ENCODE assay signal across 8 cellular contexts in the genomic region with DNA sequence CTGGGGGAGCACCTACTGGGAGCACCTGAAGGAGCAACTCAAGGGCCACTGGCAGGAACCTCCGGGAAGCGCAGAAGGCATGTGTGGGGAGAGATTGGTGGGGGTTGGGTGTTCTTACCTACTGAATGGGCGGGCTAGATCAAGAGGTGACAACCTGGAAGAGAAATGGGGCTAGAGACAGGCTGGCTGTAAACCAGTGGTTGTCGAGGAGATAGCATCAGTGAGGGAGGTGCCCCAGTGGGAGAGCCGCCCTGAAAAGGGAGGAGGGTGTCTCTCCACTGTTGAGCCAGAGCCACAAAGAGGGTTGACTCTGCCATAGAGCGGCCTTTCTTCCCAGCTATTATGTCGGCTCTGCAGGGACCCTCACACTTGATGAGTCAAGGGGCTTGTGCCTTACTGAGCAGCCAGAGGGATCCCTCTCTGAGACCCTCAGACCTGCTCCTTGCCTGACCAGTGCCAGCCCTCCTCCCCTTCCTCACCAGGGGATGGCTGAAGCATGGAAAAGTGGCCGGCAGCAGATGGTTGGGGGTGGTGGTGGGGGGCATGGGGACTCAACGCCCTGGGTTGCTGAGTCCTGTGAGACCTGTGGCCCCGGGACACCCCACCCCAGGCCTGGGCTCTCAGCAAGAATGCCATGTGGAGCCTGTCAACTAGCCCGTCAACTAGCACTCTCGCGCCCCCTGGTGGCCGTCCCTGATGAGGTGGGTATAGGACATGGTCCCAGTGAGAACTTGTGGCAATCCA. TPM values are rescaled to one million over a fixed set of nuclear protein-coding genes. Genes with fewer than 3 reads are reported as not detected.
DNase-seq lines count a peak whose midpoint lies in the region; ATAC-seq and TF ChIP-seq lines count a peak whose summit lies in the region.

No MANE protein-coding gene starts in this region.

- DNase-seq in AG04449 (ENCODE audit: low read depth, low spot score) (no peak), NCI-H82 (lab: John Stamatoyannopoulos, UW) (peak; percentile 83), dorsolateral prefrontal cortex (peak; percentile 84 to 97 (median 92)), lung (ENCODE audit: low spot score) (peak; percentile 94)
- peak; percentile 95 for DNase-seq in activated CD4-positive, alpha-beta memory T cell treated with anti-CD3 and anti-CD28 coated beads, Interleukin-2, amount 10 ng/mL, durations not matched to agents 7 days and 5 days
- peak; percentile 92 for DNase-seq in stimulated activated CD8-positive, alpha-beta memory T cell treated with anti-CD3 and anti-CD28 coated beads, Interleukin-12 subunit alpha, Interleukin-12 subunit beta, amount 100 ng/mL, for 24 hours (ENCODE audit: extremely low read depth)

- no peak overlapping the region for H3K27ac Mint-ChIP-seq in activated CD4-positive, alpha-beta memory T cell treated with anti-CD3 and anti-CD28 coated beads, Interleukin-2, amount 10 ng/mL, durations not matched to agents 7 days and 5 days

- H3K4me3 ChIP-seq in AG04449 (ENCODE audit: low read depth, low read length): no peak overlapping the region
- no peak overlapping the region for H3K4me3 ChIP-seq in dorsolateral prefrontal cortex
- H3K4me3 ChIP-seq in lung: no peak overlapping the region

- intact Hi-C loops in dorsolateral prefrontal cortex (cut with DNase I): loop anchor here (1.0 to 10.0 kb wide), 3 partner anchors 64 to 157 kb away; a partner anchor contains a TSS

- H3K27me3 Mint-ChIP-seq in activated CD4-positive, alpha-beta memory T cell treated with anti-CD3 and anti-CD28 coated beads, Interleukin-2, amount 10 ng/mL, durations not matched to agents 7 days and 5 days: peaks cover 6% of the 10 kb centered on the region

- H3K9me3 Mint-ChIP-seq in activated CD4-positive, alpha-beta memory T cell treated with anti-CD3 and anti-CD28 coated beads, Interleukin-2, amount 10 ng/mL, durations not matched to agents 7 days and 5 days: no peaks in the 10 kb centered on the region

- no peaks in the 10 kb centered on the region for H3K36me3 ChIP-seq in lung (ENCODE audit: control insufficient read depth in 2 of 2, insufficient read depth in 2 of 2, low read length in 2 of 2)

- H3K4me1 Mint-ChIP-seq in activated CD4-positive, alpha-beta memory T cell treated with anti-CD3 and anti-CD28 coated beads, Interleukin-2, amount 10 ng/mL, durations not matched to agents 7 days and 5 days: peaks cover 14% of the 10 kb centered on the region

- no peaks in the 10 kb centered on the region for H3K9me3 ChIP-seq in lung (ENCODE audit: control insufficient read depth in 2 of 2, insufficient read depth in 1 of 2, low read length in 1 of 2)

- WGBS in lung, 2 donors: 36 to 42% methylated on average over 14 of the region's 14 CpGs

- peak; percentile 92 for TF ChIP-seq CTCF in AG04449 (IDR thresholded peaks at IDR 0.05; ENCODE audit: insufficient read depth, low read length, missing control alignments)
- TF ChIP-seq CTCF in dorsolateral prefrontal cortex (IDR thresholded peaks at IDR 0.05 in 54 of 56, conservative IDR thresholded peaks at IDR 0.05 in 2 of 56; ENCODE audit: low read depth in 1 of 56, partially characterized antibody in 56 of 56): peak; percentile 58 to 96 (median 90)
- TF ChIP-seq CTCF in lung (IDR thresholded peaks at IDR 0.05; ENCODE audit: control extremely low read depth, extremely low read depth): peak; percentile 78

- no peaks in the 10 kb centered on the region for H3K36me3 Mint-ChIP-seq in activated CD4-positive, alpha-beta memory T cell treated with anti-CD3 and anti-CD28 coated beads, Interleukin-2, amount 10 ng/mL, durations not matched to agents 7 days and 5 days (ENCODE audit: low read depth)

- CTCF ChIA-PET in AG04449 (lab: Yijun Ruan, JAX): interaction anchor here (0.6 to 13.4 kb wide), 22 partner anchors 9 to 349 kb away, joined by 3 to 211 read pairs (median 4); a partner anchor contains a TSS
- CTCF ChIA-PET in activated CD4-positive, alpha-beta memory T cell treated with anti-CD3 and anti-CD28 coated beads, Interleukin-2, amount 10 ng/mL, durations not matched to agents 7 days and 5 days (lab: Charles Lee): interaction anchor here (0.5 to 11.3 kb wide), 7 partner anchors 30 to 1123 kb away, joined by 3 to 160 read pairs (median 5); a partner anchor contains a TSS

- ATAC-seq in GM18868 (IDR thresholded peaks at IDR 0.05; ENCODE audit: unreplicated experiment) (peak; percentile 69), HG03442 (IDR thresholded peaks at IDR 0.05; ENCODE audit: unreplicated experiment) (peak; percentile 79), lung (ENCODE audit: insufficient read depth, low FRiP score) (peak; percentile 95)

- H3K4me1 ChIP-seq in lung (ENCODE audit: control insufficient read depth in 2 of 2, insufficient read depth in 2 of 2, low read length in 2 of 2): no peaks in the 10 kb centered on the region

- H3K27me3 ChIP-seq in dorsolateral prefrontal cortex (peaks cover 0 to 2% (median 0%) of the 10 kb centered on the region in 45 donors), lung (ENCODE audit: control insufficient read depth, insufficient read depth) (no peaks in the 10 kb centered on the region)

- POLR2A ChIA-PET in AG04449 (lab: Yijun Ruan, JAX): no interaction called here
- POLR2A ChIA-PET in activated CD4-positive, alpha-beta memory T cell treated with anti-CD3 and anti-CD28 coated beads, Interleukin-2, amount 10 ng/mL, durations not matched to agents 7 days and 5 days (lab: Charles Lee): interaction anchor here (2.0 to 2.5 kb wide), 2 partner anchors 31 to 73 kb away, joined by 4 to 15 read pairs; a partner anchor contains a TSS

- no peak overlapping the region for H3K4me3 Mint-ChIP-seq in activated CD4-positive, alpha-beta memory T cell treated with anti-CD3 and anti-CD28 coated beads, Interleukin-2, amount 10 ng/mL, durations not matched to agents 7 days and 5 days

- no peak overlapping the region for H3K27ac ChIP-seq in dorsolateral prefrontal cortex
- H3K27ac ChIP-seq in lung (ENCODE audit: low read depth in 1 of 2, low read length in 1 of 2): no peak overlapping the region

RNA-seq across cellular contexts. Expression of a gene that starts 36.4 kb away (rescaled TPM):
- 10 to 100 TPM; 27.7 to 29.3 TPM for total RNA-seq in activated CD4-positive, alpha-beta memory T cell treated with anti-CD3 and anti-CD28 coated beads, Interleukin-2, amount 10 ng/mL, durations not matched to agents 7 days and 5 days
- total RNA-seq in dorsolateral prefrontal cortex (10 to 100 TPM; 28.0 to 55.6 (median 40.5) TPM), lung (10 to 100 TPM; 22.5 to 48.9 TPM)
- 1 to 10 TPM; 7.9 to 8.8 TPM for polyA plus RNA-seq in lung

RNA-seq across cellular contexts. Expression of a gene that starts 57.0 kb away (rescaled TPM):
- 100 to 1,000 TPM; 572 to 576 TPM for total RNA-seq in activated CD4-positive, alpha-beta memory T cell treated with anti-CD3 and anti-CD28 coated beads, Interleukin-2, amount 10 ng/mL, durations not matched to agents 7 days and 5 days
- total RNA-seq in dorsolateral prefrontal cortex: 1 to 10 TPM in 71 of 120 experiments, under 1 TPM in 49; 0.17 to 9.5 (median 1.2) TPM
- 10 to 100 TPM; 11.9 to 44.6 TPM for total RNA-seq in lung
- 10 to 100 TPM; 21.8 to 76.8 TPM for polyA plus RNA-seq in lung

Comparison
In these comparisons a context has a peak if more than half of its experiments do, and no peak if none do; other contexts are left out.
1. RNA of a gene that starts 57.0 kb away (total RNA-seq): 572 to 576 TPM in activated CD4-positive, alpha-beta memory T cell treated with anti-CD3 and anti-CD28 coated beads, Interleukin-2, amount 10 ng/mL, durations not matched to agents 7 days and 5 days; 11.9 to 44.6 TPM in lung and 0.17 to 9.5 TPM in dorsolateral prefrontal cortex; every median in the first group is over 10 times any median in the second.
2. Peak in every context shown above with its lines, with median percentiles within 50 percentile points of each other: CTCF ChIP-seq and ATAC-seq.